8 cellular contexts compared by ENCODE assay signal in the genomic region with DNA sequence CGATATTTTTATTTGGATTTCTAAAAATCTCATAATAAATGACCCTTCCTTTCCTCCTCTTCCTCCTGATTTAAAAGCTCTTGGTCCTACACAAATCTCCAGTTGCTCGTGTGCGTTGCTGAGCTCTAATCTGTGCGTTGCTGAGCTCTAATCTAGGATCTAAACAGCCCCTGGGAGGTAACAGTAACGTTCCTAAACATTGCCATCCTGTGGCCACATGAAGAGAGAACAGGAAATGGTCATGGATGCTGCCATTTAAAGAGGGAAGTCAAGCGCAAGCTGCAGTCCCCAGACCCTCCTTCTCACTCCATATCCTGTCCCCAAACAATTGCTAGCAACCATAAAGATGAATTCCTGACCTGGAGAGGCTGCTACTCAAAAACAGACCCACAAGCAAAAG.
DNase-seq lines count a peak whose midpoint lies in the region; ATAC-seq and TF ChIP-seq lines count a peak whose summit lies in the region.

No MANE protein-coding gene starts in this region.

- H3K4me3 ChIP-seq in WERI-Rb-1 (ENCODE audit: low read depth, low read length), result no peak overlapping the region
- H3K4me3 ChIP-seq in naive thymus-derived CD4-positive, alpha-beta T cell (ENCODE audit: low read length), result no peak overlapping the region

- POLR2A ChIA-PET in naive thymus-derived CD4-positive, alpha-beta T cell (lab: Charles Lee), result no interaction called here

- no peak overlapping the region for H3K27ac ChIP-seq in WERI-Rb-1
- no peak overlapping the region for H3K27ac ChIP-seq in naive thymus-derived CD4-positive, alpha-beta T cell (ENCODE audit: low read depth, low read length)

- intact Hi-C loops in naive thymus-derived CD4-positive, alpha-beta T cell (cut with micrococcal nuclease), result loop anchor here (1.0 to 5.0 kb wide), 2 partner anchors 241 to 335 kb away; a partner anchor contains a TSS

- H3K27me3 Mint-ChIP-seq in naive thymus-derived CD4-positive, alpha-beta T cell, result peaks cover 0 to 12% (median 4%) of the 10 kb centered on the region in 5 donors

- H3K36me3 Mint-ChIP-seq in naive thymus-derived CD4-positive, alpha-beta T cell, result no peaks in the 10 kb centered on the region

- peak; percentile 71 for DNase-seq in DMS53 treated with DMSO at 0.1 percent for 48 hours (lab: John Stamatoyannopoulos, UW; ENCODE audit: unreplicated experiment)
- peak; percentile 40 for DNase-seq in M059J (ENCODE audit: low read depth)
- peak; percentile 46 for DNase-seq in WERI-Rb-1
- peak; percentile 40 for DNase-seq in kidney tubule cell (ENCODE audit: low spot score)
- DNase-seq in stimulated activated CD4-positive, alpha-beta T cell treated with anti-CD3 and anti-CD28 coated beads, Interleukin-4, amount 100 ng/mL, for 1 hour, result no peak
- no peak for DNase-seq in naive thymus-derived CD4-positive, alpha-beta T cell

- CTCF ChIA-PET in naive thymus-derived CD4-positive, alpha-beta T cell (lab: Charles Lee), result no interaction called here

- H3K27ac Mint-ChIP-seq in naive thymus-derived CD4-positive, alpha-beta T cell, result no peak overlapping the region

- peaks cover 0 to 16% (median 0%) of the 10 kb centered on the region in 7 donors for H3K4me1 Mint-ChIP-seq in naive thymus-derived CD4-positive, alpha-beta T cell

- peak; percentile 53 for TF ChIP-seq CTCF in WERI-Rb-1 (IDR thresholded peaks at IDR 0.05; ENCODE audit: low read depth, low read length)

- ATAC-seq in GM18907 (IDR thresholded peaks at IDR 0.05; ENCODE audit: unreplicated experiment), result no peak
- no peak for ATAC-seq in naive thymus-derived CD4-positive, alpha-beta T cell
- ATAC-seq in GM21447 (IDR thresholded peaks at IDR 0.05; ENCODE audit: unreplicated experiment), result no peak

- no peaks in the 10 kb centered on the region for H3K27me3 ChIP-seq in WERI-Rb-1 (ENCODE audit: insufficient read depth, low read depth, severe bottlenecking)
- H3K27me3 ChIP-seq in naive thymus-derived CD4-positive, alpha-beta T cell (ENCODE audit: control insufficient read depth in 2 of 2, insufficient read depth in 2 of 2, low read length in 2 of 2), result no peaks in the 10 kb centered on the region

- H3K36me3 ChIP-seq in WERI-Rb-1, result no peaks in the 10 kb centered on the region
- no peaks in the 10 kb centered on the region for H3K36me3 ChIP-seq in naive thymus-derived CD4-positive, alpha-beta T cell (ENCODE audit: control insufficient read depth in 2 of 3, insufficient read depth in 3 of 3, low read length in 3 of 3)

- no peaks in the 10 kb centered on the region for H3K4me1 ChIP-seq in naive thymus-derived CD4-positive, alpha-beta T cell (ENCODE audit: control insufficient read depth in 2 of 2, insufficient read depth in 2 of 2, low read length in 2 of 2)

- no peaks in the 10 kb centered on the region for H3K9me3 Mint-ChIP-seq in naive thymus-derived CD4-positive, alpha-beta T cell

- no peaks in the 10 kb centered on the region for H3K9me3 ChIP-seq in WERI-Rb-1 (ENCODE audit: severe bottlenecking)
- no peaks in the 10 kb centered on the region for H3K9me3 ChIP-seq in naive thymus-derived CD4-positive, alpha-beta T cell (ENCODE audit: control insufficient read depth in 2 of 3, low read length in 3 of 3)

- H3K4me3 Mint-ChIP-seq in naive thymus-derived CD4-positive, alpha-beta T cell, result no peak overlapping the region

Comparison
In these comparisons a context has a peak if more than half of its experiments do, and no peak if none do; other contexts are left out.
1. DNase-seq: peak in DMS53 treated with DMSO at 0.1 percent for 48 hours (single experiment), M059J (single experiment), WERI-Rb-1 (single experiment) and kidney tubule cell (single experiment); none in stimulated activated CD4-positive, alpha-beta T cell treated with anti-CD3 and anti-CD28 coated beads, Interleukin-4, amount 100 ng/mL, for 1 hour (single experiment) and naive thymus-derived CD4-positive, alpha-beta T cell (0 of 9).